Comparison of ENCODE assay signal across 11 cellular contexts in genomic region chr4:71130827-71131603, GRCh38.
DNase-seq lines count a peak whose midpoint lies in the region; ATAC-seq, FAIRE-seq and TF ChIP-seq lines count a peak whose summit lies in the region.
"Had no signal": no experiment of that assay in that cellular context is flagged by ENCODE, and none has a peak within 500 bp of the region (broad histone marks: within the 10 kb centered on the region; RNA-seq: fewer than 3 reads in every experiment).

No MANE protein-coding gene starts in this region.

- TF ChIP-seq CTCF in K562 (IDR thresholded peaks at IDR 0.05 in 2 of 3, conservative IDR thresholded peaks at IDR 0.05 in 1 of 3; ENCODE audit: insufficient read depth in 2 of 3, low read depth in 1 of 3, low read length in 3 of 3): 0 out of 6 replicates have a peak, but pooled peaks of 1 of the 3 experiments have one; percentile 13

- H3K9me1 ChIP-seq in K562 (ENCODE audit: control insufficient read depth, insufficient read depth, low read length): no peaks in the 10 kb centered on the region

- in situ Hi-C loops in K562 (cut with MboI): no loop called here

- H3K4ac ChIP-seq in mesendoderm (ENCODE audit: low read depth, low read length): no peak overlapping the region

- H4K5ac ChIP-seq in mesendoderm (ENCODE audit: low read length): no peak overlapping the region

- H3K27ac ChIP-seq in K562 (ENCODE audit: extremely low read depth, low read depth, low read length) (no peak overlapping the region), mesendoderm (ENCODE audit: low read depth, low read length) (no peak overlapping the region)
- H3K27ac ChIP-seq: esophagus squamous epithelium had no signal

- no peaks in the 10 kb centered on the region for H4K20me1 ChIP-seq in K562 (replicated peaks; ENCODE audit: control insufficient read depth, insufficient read depth, low read length)

- TF ChIP-seq POLR2A in K562 (conservative IDR thresholded peaks at IDR 0.05): no peak

- TF ChIP-seq RAD21 in K562 (CRISPR knock-in tag; conservative IDR thresholded peaks at IDR 0.05 in 1 of 2, IDR thresholded peaks at IDR 0.05 in 1 of 2): peak in 1 of 2 experiments; percentile 36; a peak in 2 of 4 replicates

- FAIRE-seq in K562 (lab: Jason Lieb, UNC): peak; percentile 19

- no peak overlapping the region for H2BK5ac ChIP-seq in mesendoderm (ENCODE audit: low read length)

- H2BK120ac ChIP-seq in mesendoderm (ENCODE audit: low read depth, low read length): no peak overlapping the region

- H2AFZ ChIP-seq in K562 (ENCODE audit: low read depth, low read length): no peak overlapping the region

- no peak overlapping the region for H3K56ac ChIP-seq in mesendoderm (ENCODE audit: low read length)

- H3K23ac ChIP-seq in mesendoderm (ENCODE audit: low read length): no peak overlapping the region

- POLR2A ChIA-PET in K562 (lab: Yijun Ruan, JAX): interaction anchor here (0.7 kb wide), 1 partner anchor 44 kb away, joined by 4 read pairs; no protein-coding TSS in a partner anchor

- CTCF ChIA-PET in K562 (lab: Yijun Ruan, JAX; ENCODE audit: low intra/inter-chr PET ratio): no interaction called here

- H3K27me3 ChIP-seq in K562 (ENCODE audit: control insufficient read depth in 2 of 2, insufficient read depth in 2 of 2, low read length in 2 of 2): no peaks in the 10 kb centered on the region
- H3K27me3 ChIP-seq in mesendoderm (ENCODE audit: insufficient read depth, low read length, poor library complexity): no peaks in the 10 kb centered on the region
- H3K27me3 ChIP-seq: esophagus squamous epithelium had no signal

- H3K4me3 ChIP-seq in K562: no peak overlapping the region
- H3K4me3 ChIP-seq in mesendoderm (ENCODE audit: low read length): no peak overlapping the region
- H3K4me3 ChIP-seq: esophagus squamous epithelium had no signal

- no TSS peak for BruUV-seq in K562 (replicated peaks; lab: Mats Ljungman, UMichigan)

- no peaks in the 10 kb centered on the region for H3K79me2 ChIP-seq in K562 (ENCODE audit: control insufficient read depth, insufficient read depth, low read length)
- no peaks in the 10 kb centered on the region for H3K79me2 ChIP-seq in mesendoderm (ENCODE audit: control insufficient read depth, insufficient read depth, low read length)

- H3K9ac ChIP-seq in K562 (ENCODE audit: insufficient read depth in 1 of 2, low read depth in 2 of 2, low read length in 2 of 2) (no peak overlapping the region), mesendoderm (ENCODE audit: low read length) (no peak overlapping the region)

- no peaks in the 10 kb centered on the region for H3K79me1 ChIP-seq in mesendoderm (ENCODE audit: low read length)

- H3K4me2 ChIP-seq in K562 (ENCODE audit: insufficient read depth, low read length): no peak overlapping the region
- H3K4me2 ChIP-seq in mesendoderm (ENCODE audit: low read length): no peak overlapping the region

- H4K8ac ChIP-seq in mesendoderm (ENCODE audit: low read depth, low read length): no peak overlapping the region

- DNase-seq in AG08395 (ENCODE audit: low spot score) (peak; percentile 62), HS-27A (ENCODE audit: low read depth) (peak; percentile 42), K562 (ENCODE audit: extremely low read depth in 1 of 4, low spot score in 3 of 4) (no peak), mesendoderm (peak; percentile 20), NK-92 (lab: John Stamatoyannopoulos, UW; ENCODE audit: unreplicated experiment) (no peak), CD1c-positive myeloid dendritic cell (ENCODE audit: extremely low spot score) (no peak)
- DNase-seq in effector CD8-positive, alpha-beta T cell (lab: John Stamatoyannopoulos, UW): no peak
- DNase-seq: DMS79, esophagus squamous epithelium, T-helper 2 cell had no signal

- no peak for TF ChIP-seq EP300 in K562 (IDR thresholded peaks at IDR 0.05; ENCODE audit: low read length)

- no peak overlapping the region for H3K18ac ChIP-seq in mesendoderm (ENCODE audit: low read length)

- H2AK5ac ChIP-seq in mesendoderm (ENCODE audit: low read length): no peak overlapping the region

- ATAC-seq in K562: no peak
- no peak for ATAC-seq in HG03025 (IDR thresholded peaks at IDR 0.05; ENCODE audit: low FRiP score, unreplicated experiment)

- H3K9me3 ChIP-seq in K562 (replicated peaks; ENCODE audit: control insufficient read depth, insufficient read depth, low read depth, low read length): no peaks in the 10 kb centered on the region
- H3K9me3 ChIP-seq: esophagus squamous epithelium had no signal

- intact Hi-C loops in K562 (cut with micrococcal nuclease): no loop called here

- 0% methylated on average over 9 of the region's 9 CpGs for WGBS in K562 (ENCODE audit: insufficient coverage, low coverage, missing lambda C conversion rate)
- WGBS in mesendoderm (ENCODE audit: extremely low coverage, insufficient coverage, low lambda C conversion rate): no CpG with 5 or more reads among the region's 9 CpGs

- H2BK15ac ChIP-seq in mesendoderm (replicated peaks; ENCODE audit: low read depth): no peak overlapping the region

- 0 out of 5 replicates have a peak, but pooled peaks cover 0 to 3% of the 10 kb centered on the region in 2 experiments for H3K4me1 ChIP-seq in K562 (replicated peaks in 1 of 2; ENCODE audit: control insufficient read depth in 2 of 2, insufficient read depth in 2 of 2, low read length in 2 of 2)
- no peaks in the 10 kb centered on the region for H3K4me1 ChIP-seq in mesendoderm (ENCODE audit: control insufficient read depth, low read depth, low read length)
- H3K4me1 ChIP-seq: esophagus squamous epithelium had no signal

- H3K36me3 ChIP-seq in K562 (ENCODE audit: control insufficient read depth, insufficient read depth, low read length) (no peaks in the 10 kb centered on the region), mesendoderm (ENCODE audit: control insufficient read depth, insufficient read depth, low read length) (no peaks in the 10 kb centered on the region)
- H3K36me3 ChIP-seq: esophagus squamous epithelium had no signal

TF ChIP-seq in K562, 482 proteins besides CTCF, POLR2A, EP300 and RAD21:
- TF ChIP-seq ZNF263 (CRISPR knock-in tag; IDR thresholded peaks at IDR 0.05; ENCODE audit: borderline replicate concordance) (peak; percentile 36; the same call in 1 of the 2 replicates), HCFC1 (IDR thresholded peaks at IDR 0.05; ENCODE audit: low read depth, low read length) (no peak)
TF ChIP-seq in K562: peak in this region for 1.

Comparison
In these comparisons a context has a peak if more than half of its experiments do, and no peak if none do; other contexts are left out.
1. DNase-seq: peak in AG08395 (single experiment), HS-27A (single experiment) and mesendoderm (single experiment); none in K562 (0 of 4), NK-92 (single experiment), effector CD8-positive, alpha-beta T cell (single experiment) and CD1c-positive myeloid dendritic cell (single experiment).